Comparison of ENCODE assay signal across 27 cellular contexts in genomic region chr11:44889266-44889665, GRCh38.
DNase-seq lines count a peak whose midpoint lies in the region; ATAC-seq lines count a peak whose summit lies in the region.
"Had no signal": no experiment of that assay in that cellular context is flagged by ENCODE, and none has a peak within 500 bp of the region (broad histone marks: within the 10 kb centered on the region; RNA-seq: fewer than 3 reads in every experiment).

No MANE protein-coding gene starts in this region.

- H3K27me3 ChIP-seq in MG63: no peaks in the 10 kb centered on the region
- H3K27me3 ChIP-seq: adrenal gland, heart left ventricle, tibial nerve had no signal

- ATAC-seq in HG03135 (IDR thresholded peaks at IDR 0.05; ENCODE audit: unreplicated experiment) (no peak), GM21360 (IDR thresholded peaks at IDR 0.05; ENCODE audit: unreplicated experiment) (no peak), HG03442 (IDR thresholded peaks at IDR 0.05; ENCODE audit: unreplicated experiment) (no peak)
- ATAC-seq: activated CD8-positive, alpha-beta T cell treated with anti-CD3 and anti-CD28 coated beads for 36 hours; K562; lower lobe of right lung; natural killer cell had no signal

- no peaks in the 10 kb centered on the region for H3K9me3 ChIP-seq in MG63
- H3K9me3 ChIP-seq: adrenal gland, heart left ventricle, lower lobe of right lung, tibial nerve had no signal

- DNase-seq in ELR (ENCODE audit: low read depth): peak; percentile 14
- DNase-seq in MG63: peak; percentile 75
- DNase-seq in glomerular visceral epithelial cell (ENCODE audit: extremely low spot score): peak; percentile 60
- no peak for DNase-seq in DMS 273 (lab: John Stamatoyannopoulos, UW; ENCODE audit: unreplicated experiment)
- DNase-seq: activated CD4-positive, alpha-beta T cell treated with anti-CD3 and anti-CD28 coated beads for 1 hour; activated CD8-positive, alpha-beta T cell treated with anti-CD3 and anti-CD28 coated beads for 36 hours; activated naive CD4-positive, alpha-beta T cell treated with anti-CD3 and anti-CD28 coated beads for 36 hours; adrenal gland; CD4-positive, alpha-beta T cell; dermis blood vessel endothelial cell; endodermal cell; lower lobe of right lung; MM.1S; natural killer cell; NCI-H1105 treated with DMSO at 0.1 percent for 48 hours; NCI-H187 treated with DMSO at 0.1 percent for 48 hours; NCI-H2171 treated with DMSO at 0.1 percent for 48 hours; NCI-H526; NK-92 treated with Interleukin-12 subunit alpha and Interleukin-12 subunit beta, amount 100 ng/mL, for 24 hours; Right ventricle myocardium superior; stimulated activated CD4-positive, alpha-beta T cell treated with anti-CD3 and anti-CD28 coated beads, Interleukin-4, amount 100 ng/mL, for 24 hours had no signal

- no peak overlapping the region for H3K4me3 ChIP-seq in MG63
- H3K4me3 ChIP-seq: adrenal gland, heart left ventricle, K562, lower lobe of right lung, tibial nerve had no signal

- no peaks in the 10 kb centered on the region for H3K36me3 ChIP-seq in MG63
- H3K36me3 ChIP-seq: adrenal gland, heart left ventricle, lower lobe of right lung, tibial nerve had no signal
